2 cellular contexts compared by ENCODE assay signal in the genomic region with DNA sequence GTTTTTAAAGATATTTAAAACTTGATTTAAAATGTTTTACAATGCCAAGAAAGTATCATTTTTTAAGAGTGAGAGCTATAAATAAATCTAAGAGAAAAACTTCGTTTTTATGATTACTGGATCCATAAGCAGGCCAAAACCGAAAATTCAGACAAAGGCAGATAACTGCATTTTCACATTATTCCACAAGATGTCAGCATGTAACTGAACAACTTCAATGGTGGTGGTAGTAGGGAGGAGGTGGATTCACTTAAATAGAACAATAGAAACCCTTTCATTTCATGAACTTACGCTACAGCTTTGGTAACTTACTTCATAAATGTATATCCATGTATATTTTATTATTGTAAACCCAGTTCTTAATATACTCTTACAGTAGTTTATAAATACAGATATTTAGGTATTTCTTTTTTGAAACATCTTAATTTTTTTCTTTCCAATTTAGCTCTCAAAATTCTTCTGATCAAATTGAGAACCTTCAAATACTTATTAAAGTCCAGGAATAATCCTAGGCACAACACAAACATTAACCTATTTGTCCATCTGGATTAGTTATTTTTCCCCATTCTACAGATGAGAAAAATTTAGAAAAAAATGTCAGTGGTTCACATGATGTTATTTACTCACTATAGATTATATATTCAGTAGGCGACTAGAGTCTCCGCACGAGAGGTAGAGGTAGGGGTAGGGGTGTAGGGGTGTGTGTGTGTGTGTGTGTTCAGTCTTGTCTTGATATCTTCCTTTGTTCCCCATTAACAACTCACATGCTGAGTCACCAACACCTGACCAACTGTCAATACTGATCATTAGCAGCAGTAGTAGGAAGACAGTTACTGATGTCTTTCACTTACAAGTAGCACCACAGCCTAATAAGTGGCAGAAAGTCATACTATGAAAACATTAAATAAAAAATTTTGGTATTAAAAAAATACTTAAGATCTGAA.
TF ChIP-seq lines count a peak whose summit lies in the region.

No MANE protein-coding gene starts in this region.

TF ChIP-seq in HCT116, 20 proteins besides CTCF, POLR2A, EP300 and RAD21:
- TF ChIP-seq SP1 (IDR thresholded peaks at IDR 0.05; ENCODE audit: low read depth) (peak; percentile 15; the same call in 1 of the 2 replicates), POLR2AphosphoS5 (IDR thresholded peaks at IDR 0.05; ENCODE audit: low read depth, low read length) (no peak), EGR1 (IDR thresholded peaks at IDR 0.05; ENCODE audit: low read depth) (no peak), SIN3A (IDR thresholded peaks at IDR 0.05; ENCODE audit: low read depth) (no peak), CEBPB (IDR thresholded peaks at IDR 0.05; ENCODE audit: low read depth) (0 out of 2 replicates have a peak, but pooled peaks have one; percentile 1)
TF ChIP-seq in HCT116: peak in this region for 2.

TF ChIP-seq in H1, 55 proteins besides CTCF, POLR2A, EP300 and RAD21:
- TF ChIP-seq BACH1 (IDR thresholded peaks at IDR 0.05; ENCODE audit: low read length) (no peak), EGR1 (IDR thresholded peaks at IDR 0.05; ENCODE audit: borderline replicate concordance, low read depth, low read length) (0 out of 2 replicates have a peak, but pooled peaks have one; percentile 21)
- TF ChIP-seq, protein P1, sequence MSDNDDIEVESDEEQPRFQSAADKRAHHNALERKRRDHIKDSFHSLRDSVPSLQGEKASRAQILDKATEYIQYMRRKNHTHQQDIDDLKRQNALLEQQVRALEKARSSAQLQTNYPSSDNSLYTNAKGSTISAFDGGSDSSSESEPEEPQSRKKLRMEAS (IDR thresholded peaks at IDR 0.05), result no peak
